In the genomic region with DNA sequence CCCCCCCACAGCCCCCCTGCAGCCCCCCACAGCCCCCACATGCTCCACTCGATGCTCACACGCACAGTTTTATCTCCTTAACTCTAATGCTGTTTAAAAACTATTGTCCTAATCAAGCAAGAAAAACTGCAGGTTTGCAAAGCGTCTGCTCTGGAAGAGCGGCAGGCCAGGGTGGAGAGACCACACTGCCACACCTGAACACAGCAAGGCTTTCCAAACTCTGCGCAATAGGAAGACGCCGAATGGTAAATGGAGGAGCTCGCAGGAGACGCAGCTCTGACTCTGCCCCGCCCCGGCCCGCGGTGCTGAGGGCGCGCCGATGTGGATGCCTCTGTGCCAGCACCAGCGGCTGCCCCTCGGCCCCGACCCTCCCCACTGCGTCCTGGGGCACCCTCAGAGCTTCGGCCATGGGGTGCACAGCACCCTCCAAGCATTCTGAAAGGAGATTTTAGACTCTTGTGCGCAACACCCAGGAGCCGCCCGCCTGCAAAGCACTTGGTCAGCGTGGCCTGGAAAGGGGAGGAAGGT, we compare ENCODE assay signal across 8 cellular contexts. TPM values are rescaled to one million over a fixed set of nuclear protein-coding genes. Genes with fewer than 3 reads are reported as not detected.
DNase-seq lines count a peak whose midpoint lies in the region; ATAC-seq and TF ChIP-seq lines count a peak whose summit lies in the region.

No MANE protein-coding gene starts in this region.

- H4K91ac ChIP-seq in trophoblast cell (ENCODE audit: low read depth, low read length), result peak overlapping the region; percentile 36

- H3K18ac ChIP-seq in trophoblast cell (ENCODE audit: low read length), result peak overlapping the region; percentile 2

- peaks cover 20% of the 10 kb centered on the region for H3K79me1 ChIP-seq in trophoblast cell (ENCODE audit: low read length)

- H4K8ac ChIP-seq in trophoblast cell (ENCODE audit: low read depth, low read length), result no peak overlapping the region

- no peak for DNase-seq in DND-41
- peak; percentile 88 to 93 for DNase-seq in NCI-H526 (lab: John Stamatoyannopoulos, UW)
- DNase-seq in epithelial cell of esophagus (ENCODE audit: low read depth), result peak; percentile 86
- DNase-seq in trophoblast cell, result peak; percentile 43 to 75
- no peak for DNase-seq in NCI-H1092 (lab: John Stamatoyannopoulos, UW)

- no peak overlapping the region for H3K4ac ChIP-seq in trophoblast cell (ENCODE audit: low read depth, low read length)

- peak overlapping the region; percentile 8 for H2BK120ac ChIP-seq in trophoblast cell (ENCODE audit: insufficient read depth, low read length, poor library complexity)

- H3K27ac ChIP-seq in DND-41 (ENCODE audit: low read length) (no peak overlapping the region), trophoblast cell (ENCODE audit: low read depth, low read length) (peak overlapping the region; percentile 30)

- H3K36me3 ChIP-seq in DND-41 (ENCODE audit: insufficient read depth, low read length), result no peaks in the 10 kb centered on the region
- H3K36me3 ChIP-seq in trophoblast cell (ENCODE audit: control insufficient read depth in 1 of 2, insufficient read depth in 2 of 2, low read length in 2 of 2), result no peaks in the 10 kb centered on the region

- H3K27me3 ChIP-seq in DND-41 (ENCODE audit: insufficient read depth, low read length, poor library complexity) (no peaks in the 10 kb centered on the region), trophoblast cell (ENCODE audit: insufficient read depth, low read length) (no peaks in the 10 kb centered on the region)

- no CpG with 5 or more reads among the region's 25 CpGs for WGBS in trophoblast cell (ENCODE audit: extremely low coverage, insufficient coverage, insufficient read length)

- H2AFZ ChIP-seq in DND-41 (ENCODE audit: low read depth, low read length) (no peak overlapping the region), trophoblast cell (ENCODE audit: insufficient read depth, low read length, poor library complexity) (no peak overlapping the region)

- H3K4me1 ChIP-seq in DND-41 (ENCODE audit: insufficient read depth, low read length), result no peaks in the 10 kb centered on the region
- H3K4me1 ChIP-seq in trophoblast cell (ENCODE audit: control insufficient read depth in 1 of 2, insufficient read depth in 2 of 2, low read length in 2 of 2), result peaks cover 30 to 31% of the 10 kb centered on the region in 2 experiments

- H3K4me2 ChIP-seq in DND-41 (ENCODE audit: insufficient read depth, low read length), result no peak overlapping the region
- H3K4me2 ChIP-seq in trophoblast cell (ENCODE audit: low read length), result no peak overlapping the region

- H3K4me3 ChIP-seq in DND-41 (ENCODE audit: low read depth in 1 of 2, low read length in 2 of 2) (no peak overlapping the region), epithelial cell of esophagus (ENCODE audit: low read length) (no peak overlapping the region), trophoblast cell (ENCODE audit: low read depth, low read length) (no peak overlapping the region)

- peaks cover 69% of the 10 kb centered on the region for H3K79me2 ChIP-seq in DND-41 (ENCODE audit: insufficient read depth, low read length)
- H3K79me2 ChIP-seq in trophoblast cell (ENCODE audit: control insufficient read depth, insufficient read depth, low read length, poor library complexity), result peaks cover 2% of the 10 kb centered on the region

- H4K12ac ChIP-seq in trophoblast cell (ENCODE audit: low read depth, low read length), result no peak overlapping the region

- no peak overlapping the region for H3K14ac ChIP-seq in trophoblast cell (ENCODE audit: low read length)

- peaks cover 78% of the 10 kb centered on the region for H4K20me1 ChIP-seq in DND-41 (ENCODE audit: insufficient read depth, low read length)

- ATAC-seq in DND-41 (ENCODE audit: insufficient read depth, low read depth) (peak; percentile 54), GM18498 (IDR thresholded peaks at IDR 0.05; ENCODE audit: unreplicated experiment) (no peak), GM18873 (IDR thresholded peaks at IDR 0.05; ENCODE audit: low FRiP score, unreplicated experiment) (no peak), GM21737 (IDR thresholded peaks at IDR 0.05; ENCODE audit: unreplicated experiment) (no peak)

- H3K9me3 ChIP-seq in DND-41 (ENCODE audit: insufficient read depth, low read length, severe bottlenecking), result no peaks in the 10 kb centered on the region
- no peaks in the 10 kb centered on the region for H3K9me3 ChIP-seq in trophoblast cell (ENCODE audit: insufficient read depth, low read depth, low read length)

- no peak for TF ChIP-seq CTCF in DND-41 (IDR thresholded peaks at IDR 0.05; ENCODE audit: borderline replicate concordance, extremely low read depth, low read length, poor library complexity, severe bottlenecking)
- no peak for TF ChIP-seq CTCF in epithelial cell of esophagus (IDR thresholded peaks at IDR 0.05; ENCODE audit: insufficient read depth, low read depth, low read length, missing control alignments)

- H2BK12ac ChIP-seq in trophoblast cell (ENCODE audit: low read length), result no peak overlapping the region

- H2BK5ac ChIP-seq in trophoblast cell (ENCODE audit: low read depth, low read length, poor library complexity), result peak overlapping the region; percentile 8

- H2AK5ac ChIP-seq in trophoblast cell (ENCODE audit: low read length), result no peak overlapping the region

- H3K23ac ChIP-seq in trophoblast cell (ENCODE audit: low read length), result no peak overlapping the region

- H3K9ac ChIP-seq in DND-41 (ENCODE audit: low read depth, low read length), result no peak overlapping the region
- no peak overlapping the region for H3K9ac ChIP-seq in trophoblast cell (ENCODE audit: low read length)

RNA-seq across cellular contexts. Expression of gene RASA3, which starts 32.4 kb away (rescaled TPM):
- 12.8 and 13.0 TPM in 2 replicates for polyA plus RNA-seq in trophoblast cell (2013)

Comparison
In these comparisons a context has a peak if more than half of its experiments do, and no peak if none do; other contexts are left out.
1. DNase-seq: peak in NCI-H526 (2 of 2), epithelial cell of esophagus (single experiment) and trophoblast cell (2 of 2); none in DND-41 (single experiment) and NCI-H1092 (single experiment).